In the genomic region with DNA sequence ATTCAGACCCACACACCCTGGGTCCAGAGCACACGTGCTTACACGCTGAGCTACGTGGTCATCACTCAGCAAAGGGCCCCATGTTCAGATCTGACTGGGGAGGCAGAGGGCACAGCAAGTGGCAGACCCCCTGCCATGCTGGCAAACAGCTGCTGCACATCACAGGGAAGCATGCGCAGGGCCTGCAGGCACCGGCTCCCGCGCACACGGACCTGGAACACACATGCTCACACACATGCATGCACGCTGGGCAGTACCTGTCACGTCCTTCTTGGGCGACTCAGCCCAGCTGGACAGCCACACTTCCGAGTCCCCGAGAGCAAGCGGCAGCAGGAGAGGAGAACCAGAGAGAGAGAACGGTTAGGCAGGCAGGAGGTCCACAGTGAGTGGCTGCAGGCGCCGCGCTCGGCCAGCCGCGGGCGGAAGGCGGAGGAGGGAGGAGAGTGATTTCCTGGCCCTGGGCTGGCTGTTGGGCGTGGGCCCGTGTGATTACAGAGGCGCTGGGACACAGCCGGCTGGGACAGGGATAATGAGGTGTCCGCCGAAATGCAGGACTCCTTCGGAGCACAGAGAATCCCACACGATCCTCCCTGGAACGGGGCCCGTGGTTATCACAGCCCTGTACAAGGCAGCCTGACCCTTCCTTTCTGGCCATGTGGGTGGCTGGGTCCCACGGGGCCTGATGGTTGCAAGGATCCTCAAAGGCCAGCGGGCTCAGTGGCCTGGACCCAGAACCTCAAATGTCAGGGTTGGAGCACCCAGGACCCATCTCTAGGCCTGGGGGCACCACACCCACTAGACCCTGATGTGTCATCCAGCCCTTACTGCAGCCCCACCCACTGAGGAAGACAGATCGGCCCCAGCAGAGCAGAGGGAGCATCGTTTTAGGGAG, we compare ENCODE assay signal across 8 cellular contexts.
DNase-seq lines count a peak whose midpoint lies in the region; ATAC-seq lines count a peak whose summit lies in the region.

No MANE protein-coding gene starts in this region.

- DNase-seq in activated T-cell treated with anti-CD3 and anti-CD28 coated beads, Interleukin-2, amount 50 U/mL, for 4 hours = no peak
- DNase-seq in iPS-NIHi11 (ENCODE audit: low spot score) (peak; percentile 59), NCI-H2107 treated with DMSO at 0.1 percent for 48 hours (lab: John Stamatoyannopoulos, UW; ENCODE audit: unreplicated experiment) (no peak), NCI-H128 (lab: John Stamatoyannopoulos, UW; ENCODE audit: unreplicated experiment) (no peak)
- no peak for DNase-seq in stimulated activated naive B cell treated with anti-CD40 and anti-IgM and Interleukin-4, amounts not matched to agents 10 μg/mL and 1 μg/mL and 100 μg/mL, for 72 hours

- H3K36me3 Mint-ChIP-seq in activated T-cell treated with anti-CD3 and anti-CD28 coated beads, Interleukin-2, amount 50 U/mL, for 4 hours (ENCODE audit: insufficient read depth) = peaks cover 2% of the 10 kb centered on the region
- peaks cover 6 to 11% of the 10 kb centered on the region in 2 donors for H3K36me3 Mint-ChIP-seq in stimulated activated naive B cell treated with anti-CD40 and anti-IgM and Interleukin-4, amounts not matched to agents 10 μg/mL and 1 μg/mL and 100 μg/mL, for 72 hours

- peaks cover 22% of the 10 kb centered on the region for H3K4me1 Mint-ChIP-seq in activated T-cell treated with anti-CD3 and anti-CD28 coated beads, Interleukin-2, amount 50 U/mL, for 4 hours (ENCODE audit: low read depth)
- peaks cover 20 to 36% of the 10 kb centered on the region in 2 donors for H3K4me1 Mint-ChIP-seq in stimulated activated naive B cell treated with anti-CD40 and anti-IgM and Interleukin-4, amounts not matched to agents 10 μg/mL and 1 μg/mL and 100 μg/mL, for 72 hours

- H3K9me3 Mint-ChIP-seq in activated T-cell treated with anti-CD3 and anti-CD28 coated beads, Interleukin-2, amount 50 U/mL, for 4 hours = no peaks in the 10 kb centered on the region
- no peaks in the 10 kb centered on the region for H3K9me3 Mint-ChIP-seq in stimulated activated naive B cell treated with anti-CD40 and anti-IgM and Interleukin-4, amounts not matched to agents 10 μg/mL and 1 μg/mL and 100 μg/mL, for 72 hours

- no peaks in the 10 kb centered on the region for H3K27me3 Mint-ChIP-seq in activated T-cell treated with anti-CD3 and anti-CD28 coated beads, Interleukin-2, amount 50 U/mL, for 4 hours (ENCODE audit: low read depth)
- no peaks in the 10 kb centered on the region for H3K27me3 Mint-ChIP-seq in stimulated activated naive B cell treated with anti-CD40 and anti-IgM and Interleukin-4, amounts not matched to agents 10 μg/mL and 1 μg/mL and 100 μg/mL, for 72 hours

- H3K27ac Mint-ChIP-seq in stimulated activated naive B cell treated with anti-CD40 and anti-IgM and Interleukin-4, amounts not matched to agents 10 μg/mL and 1 μg/mL and 100 μg/mL, for 72 hours = peak overlapping the region; percentile 84

- peak; percentile 49 for ATAC-seq in GM21423 (IDR thresholded peaks at IDR 0.05; ENCODE audit: unreplicated experiment)
- ATAC-seq in activated T-cell treated with anti-CD3 and anti-CD28 coated beads, Interleukin-2, amount 50 U/mL, for 4 hours = peak; percentile 60 to 66
- ATAC-seq in stimulated activated naive B cell treated with anti-CD40 and anti-IgM and Interleukin-4, amounts not matched to agents 10 μg/mL and 1 μg/mL and 100 μg/mL, for 72 hours (replicated peaks) = peak; percentile 65 to 68
- ATAC-seq in GM21381 (IDR thresholded peaks at IDR 0.05; ENCODE audit: unreplicated experiment) = no peak
- ATAC-seq in HG03521 (IDR thresholded peaks at IDR 0.05; ENCODE audit: unreplicated experiment) = no peak

- peak overlapping the region; percentile 53 for H3K4me3 Mint-ChIP-seq in activated T-cell treated with anti-CD3 and anti-CD28 coated beads, Interleukin-2, amount 50 U/mL, for 4 hours
- H3K4me3 Mint-ChIP-seq in stimulated activated naive B cell treated with anti-CD40 and anti-IgM and Interleukin-4, amounts not matched to agents 10 μg/mL and 1 μg/mL and 100 μg/mL, for 72 hours = peak overlapping the region; percentile 79 to 81

Comparison
In these comparisons a context has a peak if more than half of its experiments do, and no peak if none do; other contexts are left out.
1. ATAC-seq: peak in GM21423 (single experiment), activated T-cell treated with anti-CD3 and anti-CD28 coated beads, Interleukin-2, amount 50 U/mL, for 4 hours (2 of 2) and stimulated activated naive B cell treated with anti-CD40 and anti-IgM and Interleukin-4, amounts not matched to agents 10 μg/mL and 1 μg/mL and 100 μg/mL, for 72 hours (2 of 2); none in GM21381 (single experiment) and HG03521 (single experiment).